In genomic region chr16:55471448-55472097, GRCh38 we compare ENCODE assay signal across 8 cellular contexts. TPM values are rescaled to one million over a fixed set of nuclear protein-coding genes. Genes with fewer than 3 reads are reported as not detected.
DNase-seq lines count a peak whose midpoint lies in the region; ATAC-seq, FAIRE-seq and TF ChIP-seq lines count a peak whose summit lies in the region.

No MANE protein-coding gene starts in this region.

- H3K9me3 ChIP-seq in GM23248 (ENCODE audit: low read depth) (no peaks in the 10 kb centered on the region), keratinocyte (ENCODE audit: control insufficient read depth, low read depth, low read length) (no peaks in the 10 kb centered on the region), SJCRH30 (replicated peaks) (no peaks in the 10 kb centered on the region)

- ATAC-seq in HG03139 (IDR thresholded peaks at IDR 0.05; ENCODE audit: unreplicated experiment), result no peak

- H3K79me2 ChIP-seq in GM23248 (ENCODE audit: insufficient read depth) (no peaks in the 10 kb centered on the region), keratinocyte (ENCODE audit: control insufficient read depth, insufficient read depth, low read length) (no peaks in the 10 kb centered on the region)

- H3K4me3 ChIP-seq in GM23248 (peak overlapping the region; percentile 49), keratinocyte (ENCODE audit: control insufficient read depth in 2 of 3, extremely low read depth in 1 of 3, insufficient read depth in 2 of 3, low read depth in 1 of 3, low read length in 3 of 3) (peak overlapping the region in 2 of 3 experiments; percentile 9 to 41), SJCRH30 (no peak overlapping the region)

- H3K9me2 ChIP-seq in GM23248 (ENCODE audit: insufficient read depth), result no peaks in the 10 kb centered on the region

- H3K9ac ChIP-seq in GM23248 (peak overlapping the region; percentile 69), keratinocyte (ENCODE audit: control insufficient read depth, extremely low read depth, insufficient read depth, low read length) (peak overlapping the region; percentile 39)

- H3K36me3 ChIP-seq in GM23248 (ENCODE audit: low read depth), result no peaks in the 10 kb centered on the region
- H3K36me3 ChIP-seq in keratinocyte (ENCODE audit: control insufficient read depth in 2 of 2, extremely low read depth in 1 of 2, insufficient read depth in 2 of 2, low read length in 2 of 2), result no peaks in the 10 kb centered on the region
- no peaks in the 10 kb centered on the region for H3K36me3 ChIP-seq in SJCRH30

- H3K27ac ChIP-seq in GM23248 (peak overlapping the region; percentile 88), keratinocyte (ENCODE audit: control insufficient read depth, insufficient read depth, low read length) (peak overlapping the region; percentile 73), SJCRH30 (no peak overlapping the region)

- H3K27me3 ChIP-seq in GM23248 (replicated peaks; ENCODE audit: insufficient read depth) (no peaks in the 10 kb centered on the region), keratinocyte (ENCODE audit: control insufficient read depth, extremely low read depth, insufficient read depth, low read length) (no peaks in the 10 kb centered on the region), SJCRH30 (no peaks in the 10 kb centered on the region)

- no peaks in the 10 kb centered on the region for H3K9me1 ChIP-seq in keratinocyte (ENCODE audit: control insufficient read depth, extremely low read depth, insufficient read depth, low read length)

- H3F3A ChIP-seq in GM23248 (ENCODE audit: insufficient read depth), result peaks cover 43% of the 10 kb centered on the region

- no peak overlapping the region for H2AFZ ChIP-seq in GM23248
- no peak overlapping the region for H2AFZ ChIP-seq in keratinocyte (ENCODE audit: control insufficient read depth, low read length)

- H3K4me1 ChIP-seq in GM23248 (ENCODE audit: insufficient read depth) (peaks cover 44% of the 10 kb centered on the region), keratinocyte (ENCODE audit: control insufficient read depth, extremely low read depth, insufficient read depth, low read length) (peaks cover 30% of the 10 kb centered on the region), SJCRH30 (peaks cover 19% of the 10 kb centered on the region)

- DNase-seq in ELR (ENCODE audit: low read depth) (peak; percentile 95), GM23248 (peak; percentile 94), SW480 (ENCODE audit: low spot score) (peak; percentile 13), keratinocyte (ENCODE audit: low read depth, low spot score) (peak; percentile 68), SJCRH30 (no peak), ureter (ENCODE audit: low spot score) (no peak)
- no peak for DNase-seq in activated CD8-positive, alpha-beta memory T cell treated with anti-CD3 and anti-CD28 coated beads, Interleukin-2, amount 50 U/mL, for 48 hours

- TF ChIP-seq CTCF in keratinocyte (optimal IDR thresholded peaks at IDR 0.05 in 1 of 3, IDR thresholded peaks at IDR 0.05 in 1 of 3, conservative IDR thresholded peaks at IDR 0.05 in 1 of 3; ENCODE audit: extremely low read depth in 1 of 3, insufficient read depth in 2 of 3, low read length in 3 of 3), result no peak

- H4K20me1 ChIP-seq in GM23248 (ENCODE audit: insufficient read depth) (no peaks in the 10 kb centered on the region), keratinocyte (ENCODE audit: control insufficient read depth, extremely low read depth, insufficient read depth, low read length) (no peaks in the 10 kb centered on the region)

- dilution Hi-C loops in keratinocyte (cut with MboI; ENCODE audit: extremely low pct_ligation_motif_present, low sequenced_read_pairs), result no loop called here

- H3K4me2 ChIP-seq in GM23248 (ENCODE audit: unreplicated experiment), result peak overlapping the region; percentile 71
- H3K4me2 ChIP-seq in keratinocyte (ENCODE audit: control insufficient read depth, extremely low read depth, insufficient read depth, low read depth, low read length), result peak overlapping the region; percentile 80

- in situ Hi-C loops in GM23248 (cut with MboI), result no loop called here

- 14 to 25% methylated on average over 4 of the region's 4 CpGs for WGBS in GM23248 (ENCODE audit: low coverage in 1 of 2, low lambda C conversion rate in 2 of 2, missing lambda C conversion rate in 2 of 2), 2 experiments

- peak; percentile 92 for FAIRE-seq in keratinocyte (lab: Jason Lieb, UNC)

RNA-seq across cellular contexts. Expression of gene MMP2, which starts 7.4 kb away (rescaled TPM):
- total RNA-seq in GM23248 (2014; rRNA removed; shearing (Covaris generic)), result 1,212 and 1,299 TPM in 2 replicates
- polyA plus RNA-seq in GM23248 (2016; fragmentation: Nextera tagmentation; extraction: Ambion mirVana), result 1,457 and 1,484 TPM in 2 replicates
- polyA plus RNA-seq in keratinocyte, result 54.5 to 116 TPM (median 59.2 TPM) in 3 replicates
- polyA plus RNA-seq in keratinocyte (2011; ENCODE audit: low read depth), result 4.4 TPM
- 38.6 and 47.6 TPM in 2 replicates for polyA plus RNA-seq in keratinocyte (2011; cell fraction: cytosol; rRNA removed)
- 76.5 and 87.0 TPM in 2 replicates for polyA plus RNA-seq in keratinocyte (2011; cell fraction: nucleus; rRNA removed)
- polyA plus RNA-seq in keratinocyte (2012; ENCODE audit: low replicate concordance), result 2.6 and 96.3 TPM in 2 replicates
- 113 to 159 TPM (median 124 TPM) in 3 replicates for polyA minus RNA-seq in keratinocyte
- polyA minus RNA-seq in keratinocyte (2011; cell fraction: cytosol; rRNA and poly(A)+ RNA removed), result 68.7 TPM
- polyA minus RNA-seq in keratinocyte (2011; cell fraction: nucleus; rRNA and poly(A)+ RNA removed), result 96.4 and 150 TPM in 2 replicates
- 142 and 145 TPM in 2 replicates for total RNA-seq in SJCRH30 (2014; rRNA removed; shearing (Covaris generic))
- 121 TPM for total RNA-seq in ureter

RNA-seq across cellular contexts. Expression of gene LPCAT2, which starts 37.3 kb away (rescaled TPM):
- 12.4 and 27.4 TPM in 2 replicates for total RNA-seq in GM23248 (2014; rRNA removed; shearing (Covaris generic))
- polyA plus RNA-seq in GM23248 (2016; fragmentation: Nextera tagmentation; extraction: Ambion mirVana), result 11.4 and 11.7 TPM in 2 replicates
- polyA plus RNA-seq in keratinocyte, result 34.2 to 54.4 TPM (median 45.6 TPM) in 3 replicates
- 25.8 TPM for polyA plus RNA-seq in keratinocyte (2011; ENCODE audit: low read depth)
- polyA plus RNA-seq in keratinocyte (2011; cell fraction: cytosol; rRNA removed), result 10.9 and 27.6 TPM in 2 replicates
- polyA plus RNA-seq in keratinocyte (2011; cell fraction: nucleus; rRNA removed), result 46.1 and 58.3 TPM in 2 replicates
- 23.6 and 46.0 TPM in 2 replicates for polyA plus RNA-seq in keratinocyte (2012; ENCODE audit: low replicate concordance)
- 19.9 to 31.9 TPM (median 22.2 TPM) in 3 replicates for polyA minus RNA-seq in keratinocyte
- 29.7 TPM for polyA minus RNA-seq in keratinocyte (2011; cell fraction: cytosol; rRNA and poly(A)+ RNA removed)
- polyA minus RNA-seq in keratinocyte (2011; cell fraction: nucleus; rRNA and poly(A)+ RNA removed), result 65.9 and 91.0 TPM in 2 replicates
- total RNA-seq in SJCRH30 (2014; rRNA removed; shearing (Covaris generic)), result 16.1 and 16.8 TPM in 2 replicates
- total RNA-seq in ureter, result 23.6 TPM

Comparison
In these comparisons a context has a peak if more than half of its experiments do, and no peak if none do; other contexts are left out.
1. DNase-seq: peak in ELR (single experiment), GM23248 (single experiment), SW480 (single experiment) and keratinocyte (single experiment); none in SJCRH30 (0 of 2), activated CD8-positive, alpha-beta memory T cell treated with anti-CD3 and anti-CD28 coated beads, Interleukin-2, amount 50 U/mL, for 48 hours (single experiment) and ureter (single experiment).